ENCODE assay signal across 4 cellular contexts in the genomic region with DNA sequence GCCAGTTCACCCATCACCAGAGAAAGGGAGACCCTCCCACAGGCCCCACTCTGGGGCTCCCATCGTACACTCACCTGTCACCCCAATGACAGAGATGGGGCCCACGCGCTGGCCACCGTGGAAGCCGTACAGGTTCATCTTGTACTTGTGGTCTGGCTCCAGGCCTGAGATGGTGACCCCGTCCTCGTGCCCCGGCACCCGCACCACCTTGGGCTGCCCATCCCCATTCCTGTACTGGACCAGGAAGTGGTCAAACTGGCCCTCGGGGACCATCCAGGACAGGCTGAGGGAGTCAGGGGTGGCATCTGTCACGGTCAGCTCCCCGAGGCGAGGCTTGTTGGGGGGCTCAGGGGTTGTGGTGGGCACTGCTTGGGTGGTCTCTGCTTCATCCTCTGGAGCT. TPM values are rescaled to one million over a fixed set of nuclear protein-coding genes. Genes with fewer than 3 reads are reported as not detected.
"Had no signal": no experiment of that assay in that cellular context is flagged by ENCODE, and none has a peak within 500 bp of the region (broad histone marks: within the 10 kb centered on the region; RNA-seq: fewer than 3 reads in every experiment).

No MANE protein-coding gene starts in this region.

RNA-seq across cellular contexts. Expression of gene CYP21A2, which starts 15.1 kb away (rescaled TPM):
- total RNA-seq: HT-29, HT1080, IMR-90 had no signal
- polyA plus RNA-seq: IgD-negative memory B cell had no signal

RNA-seq across cellular contexts. Expression of gene C4B, which starts 38.7 kb away (rescaled TPM):
- polyA plus RNA-seq: IgD-negative memory B cell had no signal

RNA-seq across cellular contexts. Expression of gene TNXB, which starts 55.8 kb away (rescaled TPM):
- total RNA-seq: HT-29, IMR-90 had no signal
